Comparison of ENCODE assay signal across 8 cellular contexts in genomic region chr1:118247593-118247992, GRCh38.
A peak's percentile ranks its signal among the peaks of the same experiment; 100 is the strongest.
DNase-seq lines count a peak whose midpoint lies in the region; ATAC-seq and TF ChIP-seq lines count a peak whose summit lies in the region.

No MANE protein-coding gene starts in this region.

- intact Hi-C loops in A673 (cut with micrococcal nuclease; ENCODE audit: unreplicated experiment), result no loop called here

- DNase-seq in A673 (ENCODE audit: low spot score) (peak; percentile 26), NCI-H82 treated with DMSO at 0.1 percent for 48 hours (lab: John Stamatoyannopoulos, UW; ENCODE audit: unreplicated experiment) (peak; percentile 8), fibroblast of pulmonary artery (ENCODE audit: low read depth) (peak; percentile 10), Ammon's horn (ENCODE audit: low spot score) (no peak), T-helper 9 cell (no peak)

- CTCF ChIA-PET in A673 (lab: Charles Lee), result interaction anchor here (1.0 kb wide), 1 partner anchor 170 kb away, joined by 5 read pairs; no protein-coding TSS in a partner anchor

- POLR2A ChIA-PET in A673 (lab: Charles Lee; ENCODE audit: low non-redundant PET), result no interaction called here

- BruUV-seq in A673 (replicated peaks; lab: Mats Ljungman, UMichigan), result no TSS peak

- peak; percentile 63 for ATAC-seq in GM21360 (IDR thresholded peaks at IDR 0.05; ENCODE audit: unreplicated experiment)
- no peak for ATAC-seq in HG02870 (IDR thresholded peaks at IDR 0.05; ENCODE audit: unreplicated experiment)
- no peak for ATAC-seq in GM19035 (IDR thresholded peaks at IDR 0.05; ENCODE audit: unreplicated experiment)

- no peaks in the 10 kb centered on the region for H3K9me3 ChIP-seq in A673 (ENCODE audit: low read depth, low read length, poor library complexity, severe bottlenecking)

- no peak overlapping the region for H3K27ac ChIP-seq in A673 (ENCODE audit: low read depth, low read length, poor library complexity, severe bottlenecking)

- H3K4me3 ChIP-seq in A673 (ENCODE audit: low read depth, low read length, poor library complexity, severe bottlenecking) (no peak overlapping the region), fibroblast of pulmonary artery (replicated peaks; ENCODE audit: low read depth, low read length) (no peak overlapping the region)

- H3K4me1 ChIP-seq in A673 (ENCODE audit: insufficient read depth, low read length, poor library complexity, severe bottlenecking), result peaks cover 5% of the 10 kb centered on the region

- no peaks in the 10 kb centered on the region for H3K27me3 ChIP-seq in A673 (replicated peaks; ENCODE audit: insufficient read depth, low read depth, low read length, poor library complexity)

- TF ChIP-seq CTCF in A673 (conservative IDR thresholded peaks at IDR 0.05; ENCODE audit: low read depth, low read length) (peak; percentile 62), fibroblast of pulmonary artery (IDR thresholded peaks at IDR 0.05; ENCODE audit: low read length, missing control alignments) (peak; percentile 46)

- H3K36me3 ChIP-seq in A673 (ENCODE audit: insufficient read depth, low read length, poor library complexity, severe bottlenecking), result no peaks in the 10 kb centered on the region

Comparison
In these comparisons a context has a peak if more than half of its experiments do, and no peak if none do; other contexts are left out.
1. DNase-seq: peak in A673 (single experiment), NCI-H82 treated with DMSO at 0.1 percent for 48 hours (single experiment) and fibroblast of pulmonary artery (single experiment); none in Ammon's horn (single experiment) and T-helper 9 cell (single experiment).